Comparison of ENCODE assay signal across 23 cellular contexts in genomic region chrX:45900751-45901150, GRCh38.
DNase-seq lines count a peak whose midpoint lies in the region; ATAC-seq and TF ChIP-seq lines count a peak whose summit lies in the region.
"Had no signal": no experiment of that assay in that cellular context is flagged by ENCODE, and none has a peak within 500 bp of the region (broad histone marks: within the 10 kb centered on the region; RNA-seq: fewer than 3 reads in every experiment).

No MANE protein-coding gene starts in this region.

- H3K4me3 Mint-ChIP-seq in brain = peak overlapping the region in 2 of 5 experiments; percentile 8 to 9
- H3K4me3 Mint-ChIP-seq: activated naive CD4-positive, alpha-beta T cell treated with anti-CD3 and anti-CD28 coated beads, Interleukin-2, amount 10 ng/mL, durations not matched to agents 7 days and 5 days had no signal

- DNase-seq in HFF-Myc (ENCODE audit: extremely low read depth, low read depth) (peak; percentile 29), left kidney (ENCODE audit: low read depth, low spot score) (peak; percentile 4), smooth muscle cell of the brain vasculature (ENCODE audit: low read depth, low spot score) (peak; percentile 31), DMS53 treated with DMSO at 0.1 percent for 48 hours (lab: John Stamatoyannopoulos, UW; ENCODE audit: unreplicated experiment) (no peak), mucosa of descending colon (no peak)
- no peak for DNase-seq in stimulated activated CD4-positive, alpha-beta T cell treated with anti-CD3 and anti-CD28 coated beads, Interleukin-4, amount 100 ng/mL, for 4 hours
- DNase-seq: activated CD4-positive, alpha-beta T cell treated with anti-CD3 and anti-CD28 coated beads, Interleukin-2, amount 50 U/mL, for 1 hour; activated naive CD4-positive, alpha-beta T cell treated with anti-CD3 and anti-CD28 coated beads, Interleukin-2, amount 10 ng/mL, durations not matched to agents 7 days and 5 days; activated T-cell treated with anti-CD3 and anti-CD28 coated beads for 4 hours; central memory CD4-positive, alpha-beta T cell; DMS153; effector memory CD4-positive, alpha-beta T cell; lower lobe of right lung; NCI-H1930; NCI-H526; nucleus accumbens; PC-9; sigmoid colon; stimulated activated CD4-positive, alpha-beta T cell treated with anti-CD3 and anti-CD28 coated beads, Interleukin-4, amount 100 ng/mL, for 1 hour; stimulated activated CD8-positive, alpha-beta memory T cell treated with anti-CD3 and anti-CD28 coated beads, Interleukin-4, amount 100 ng/mL, for 48 hours had no signal

- H3K9me3 Mint-ChIP-seq in brain = peaks cover 0 to 8% (median 0%) of the 10 kb centered on the region in 5 experiments
- H3K9me3 Mint-ChIP-seq: activated naive CD4-positive, alpha-beta T cell treated with anti-CD3 and anti-CD28 coated beads, Interleukin-2, amount 10 ng/mL, durations not matched to agents 7 days and 5 days had no signal

- no peak overlapping the region for H3K4me3 ChIP-seq in HFF-Myc (replicated peaks; ENCODE audit: low read depth, low read length)
- no peak overlapping the region for H3K4me3 ChIP-seq in mucosa of descending colon
- H3K4me3 ChIP-seq: HAP-1, lower lobe of right lung, PC-9, sigmoid colon, thoracic aorta had no signal

- intact Hi-C loops in mucosa of descending colon (cut with DNase I, micrococcal nuclease) = no loop called here

- H3K9me3 ChIP-seq in mucosa of descending colon = no peaks in the 10 kb centered on the region
- H3K9me3 ChIP-seq: HAP-1, lower lobe of right lung, sigmoid colon, thoracic aorta had no signal

- H3K4me1 Mint-ChIP-seq in brain = peaks cover 18% of the 10 kb centered on the region

- H3K27me3 Mint-ChIP-seq in brain = peaks cover 4% of the 10 kb centered on the region

- no peaks in the 10 kb centered on the region for H3K36me3 Mint-ChIP-seq in brain
- H3K36me3 Mint-ChIP-seq: activated naive CD4-positive, alpha-beta T cell treated with anti-CD3 and anti-CD28 coated beads, Interleukin-2, amount 10 ng/mL, durations not matched to agents 7 days and 5 days had no signal

- no peaks in the 10 kb centered on the region for H3K4me1 ChIP-seq in mucosa of descending colon (ENCODE audit: low read depth)
- H3K4me1 ChIP-seq: lower lobe of right lung, sigmoid colon had no signal

- H3K27ac Mint-ChIP-seq in brain = peak overlapping the region; percentile 58 to 81 (median 62)
- H3K27ac Mint-ChIP-seq: activated naive CD4-positive, alpha-beta T cell treated with anti-CD3 and anti-CD28 coated beads, Interleukin-2, amount 10 ng/mL, durations not matched to agents 7 days and 5 days had no signal

- ATAC-seq in mucosa of descending colon = no peak
- ATAC-seq: lower lobe of right lung had no signal

- no peaks in the 10 kb centered on the region for H3K36me3 ChIP-seq in mucosa of descending colon (ENCODE audit: low read depth)
- H3K36me3 ChIP-seq: HAP-1, lower lobe of right lung, sigmoid colon, thoracic aorta had no signal

- TF ChIP-seq CTCF in HFF-Myc (IDR thresholded peaks at IDR 0.05; ENCODE audit: low read depth, low read length, missing control alignments) (no peak), brain (conservative IDR thresholded peaks at IDR 0.05) (no peak), mucosa of descending colon (IDR thresholded peaks at IDR 0.05) (no peak)

Comparison
In these comparisons a context has a peak if more than half of its experiments do, and no peak if none do; other contexts are left out.
1. DNase-seq: peak in HFF-Myc (single experiment), left kidney (single experiment) and smooth muscle cell of the brain vasculature (single experiment); none in DMS53 treated with DMSO at 0.1 percent for 48 hours (single experiment), mucosa of descending colon (0 of 3) and stimulated activated CD4-positive, alpha-beta T cell treated with anti-CD3 and anti-CD28 coated beads, Interleukin-4, amount 100 ng/mL, for 4 hours (0 of 2).